Comparison of ENCODE assay signal across 8 cellular contexts in the genomic region with DNA sequence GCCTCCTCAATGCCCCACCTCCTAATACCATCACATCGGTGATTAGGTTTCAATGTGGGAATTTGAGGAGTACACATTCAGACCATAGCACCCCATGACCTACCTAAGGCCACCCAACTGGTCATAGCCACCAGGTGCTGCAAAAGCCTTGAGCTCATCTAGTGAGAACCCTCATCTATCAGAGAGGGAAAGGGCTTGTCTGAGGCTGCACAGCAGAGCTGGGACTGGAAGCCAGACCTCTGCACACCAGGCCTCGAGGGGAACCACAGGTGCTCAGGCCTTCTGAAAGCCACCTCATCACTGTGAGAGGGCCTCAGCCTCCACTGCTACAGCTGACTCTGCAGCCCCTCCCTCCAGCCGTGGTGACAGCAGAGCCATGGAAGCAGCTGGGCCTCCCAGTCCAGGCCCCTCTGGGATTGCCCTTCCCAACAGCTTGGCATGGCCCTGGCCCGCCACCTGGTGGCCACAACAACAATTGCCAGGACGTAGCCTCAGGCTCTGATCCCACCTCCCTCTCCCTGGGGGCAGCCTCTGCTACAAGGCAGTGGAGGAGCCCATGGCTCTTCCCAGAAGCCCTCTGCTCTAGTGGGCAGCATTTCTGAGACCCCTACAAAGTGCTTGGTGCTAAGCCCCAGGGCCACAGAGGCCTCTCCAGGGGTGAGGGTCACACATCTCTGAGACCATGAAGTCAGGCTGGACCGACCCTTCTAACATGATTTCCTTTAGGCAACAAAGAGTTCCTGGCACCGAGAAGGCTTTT. TPM values are rescaled to one million over a fixed set of nuclear protein-coding genes. Genes with fewer than 3 reads are reported as not detected.
DNase-seq lines count a peak whose midpoint lies in the region; ATAC-seq, FAIRE-seq and TF ChIP-seq lines count a peak whose summit lies in the region.

No MANE protein-coding gene starts in this region.

- H3K27ac ChIP-seq in A549: no peak overlapping the region
- no peak overlapping the region for H3K27ac ChIP-seq in sigmoid colon

- no peaks in the 10 kb centered on the region for H3K9me3 ChIP-seq in A549
- no peaks in the 10 kb centered on the region for H3K9me3 ChIP-seq in sigmoid colon

- 45% methylated on average over 3 of the region's 7 CpGs for WGBS in A549 (ENCODE audit: missing lambda C conversion rate)
- WGBS in sigmoid colon, 2 donors: 38 to 40% methylated on average over 7 of the region's 7 CpGs

- no peaks in the 10 kb centered on the region for H3K36me3 ChIP-seq in sigmoid colon

- TF ChIP-seq POLR2A in A549 (IDR thresholded peaks at IDR 0.05; ENCODE audit: low read length) (no peak), sigmoid colon (IDR thresholded peaks at IDR 0.05) (no peak)

- peak; percentile 80 to 90 for ATAC-seq in A549
- peak; percentile 84 for ATAC-seq in left ventricle myocardium superior
- no peak for ATAC-seq in GM21528 (IDR thresholded peaks at IDR 0.05; ENCODE audit: low FRiP score, unreplicated experiment)

- peaks cover 0 to 28% (median 4%) of the 10 kb centered on the region in 3 donors for H3K27me3 ChIP-seq in sigmoid colon

- CTCF ChIA-PET in A549 (lab: Yijun Ruan, JAX): interaction anchor here (0.6 to 41.5 kb wide), 66 partner anchors 9 to 663 kb away, joined by 3 to 1740 read pairs (median 4); partner anchors contain the start of gene SYT13

- intact Hi-C loops in left ventricle myocardium superior (cut with micrococcal nuclease) (loop anchor here (2.0 kb wide), 1 partner anchor 191 kb away; no protein-coding TSS in a partner anchor), sigmoid colon (cut with DNase I) (loop anchor here (1.0 kb wide), 1 partner anchor 169 kb away; no protein-coding TSS in a partner anchor)

- POLR2A ChIA-PET in A549 (lab: Yijun Ruan, JAX): no interaction called here

- TF ChIP-seq EP300 in A549 (IDR thresholded peaks at IDR 0.05) (no peak), sigmoid colon (IDR thresholded peaks at IDR 0.05) (no peak)

- TF ChIP-seq RAD21 in A549 (conservative IDR thresholded peaks at IDR 0.05 in 1 of 2, IDR thresholded peaks at IDR 0.05 in 1 of 2): peak; percentile 91

- TF ChIP-seq CTCF in A549 (IDR thresholded peaks at IDR 0.05): peak; percentile 90
- TF ChIP-seq CTCF in sigmoid colon (IDR thresholded peaks at IDR 0.05): peak; percentile 73 to 97 (median 92)

- H3K4me3 ChIP-seq in A549 (no peak overlapping the region), sigmoid colon (no peak overlapping the region)

- peak; percentile 69 to 84 for DNase-seq in A549 (ENCODE audit: low read depth in 1 of 2, low spot score in 1 of 2)
- peak; percentile 39 for DNase-seq in GM18507 (ENCODE audit: extremely low spot score, insufficient read length, low read depth)
- DNase-seq in NCI-H1105 treated with DMSO at 0.1 percent for 48 hours (lab: John Stamatoyannopoulos, UW): peak; percentile 78
- peak; percentile 56 for DNase-seq in SW480 (ENCODE audit: low spot score)
- peak; percentile 44 for DNase-seq in amniotic stem cell (lab: John Stamatoyannopoulos, UW)
- DNase-seq in left ventricle myocardium superior: peak; percentile 88
- DNase-seq in sigmoid colon: peak; percentile 89

- H3K4me1 ChIP-seq in A549 (peaks cover 8% of the 10 kb centered on the region; the same call in 2 of the 3 replicates), sigmoid colon (peaks cover 0 to 8% (median 2%) of the 10 kb centered on the region in 4 donors)

- no peak for FAIRE-seq in A549 (lab: Jason Lieb, UNC)
- peak; percentile 60 for FAIRE-seq in GM18507 (lab: Jason Lieb, UNC)

- no peak overlapping the region for H3K4me2 ChIP-seq in A549

TF ChIP-seq in A549, 52 proteins besides CTCF, POLR2A, EP300 and RAD21:
- TF ChIP-seq SMC3 (IDR thresholded peaks at IDR 0.05) (peak; percentile 95), ESRRA (IDR thresholded peaks at IDR 0.05; ENCODE audit: borderline replicate concordance, low read length) (no peak), ZFP36 (IDR thresholded peaks at IDR 0.05; ENCODE audit: borderline replicate concordance, partially characterized antibody) (peak; percentile 42)
- TF ChIP-seq, protein P1, sequence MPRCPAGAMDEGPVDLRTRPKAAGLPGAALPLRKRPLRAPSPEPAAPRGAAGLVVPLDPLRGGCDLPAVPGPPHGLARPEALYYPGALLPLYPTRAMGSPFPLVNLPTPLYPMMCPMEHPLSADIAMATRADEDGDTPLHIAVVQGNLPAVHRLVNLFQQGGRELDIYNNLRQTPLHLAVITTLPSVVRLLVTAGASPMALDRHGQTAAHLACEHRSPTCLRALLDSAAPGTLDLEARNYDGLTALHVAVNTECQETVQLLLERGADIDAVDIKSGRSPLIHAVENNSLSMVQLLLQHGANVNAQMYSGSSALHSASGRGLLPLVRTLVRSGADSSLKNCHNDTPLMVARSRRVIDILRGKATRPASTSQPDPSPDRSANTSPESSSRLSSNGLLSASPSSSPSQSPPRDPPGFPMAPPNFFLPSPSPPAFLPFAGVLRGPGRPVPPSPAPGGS (IDR thresholded peaks at IDR 0.05): no peak
TF ChIP-seq in A549: peak in this region for 2.

RNA-seq across cellular contexts. Expression of gene PRDM11, which starts 41.0 kb away (rescaled TPM):
- polyA plus RNA-seq in A549 (2011; rRNA removed): 4.3 and 5.8 TPM in 2 replicates
- polyA plus RNA-seq in A549 (2012; cell fraction: cytosol; rRNA removed): 4.6 and 5.1 TPM in 2 replicates
- 6.7 and 8.5 TPM in 2 replicates for polyA plus RNA-seq in A549 (2012; cell fraction: nucleus; rRNA removed)
- 5.3 to 6.2 TPM (median 5.4 TPM) in 3 replicates for polyA plus RNA-seq in A549 (2017; fragmentation: RNase III; extraction: RNeasy Plus Mini Kit Qiagen cat#74134 plus additional on column Dnase treatment)
- 10.4 and 11.2 TPM in 2 replicates for polyA minus RNA-seq in A549 (2011; rRNA and poly(A)+ RNA removed)
- total RNA-seq in left ventricle myocardium superior: 16.9 TPM
- total RNA-seq in sigmoid colon: 10 to 100 TPM; 12.7 to 23.2 (median 20.7) TPM
- polyA plus RNA-seq in sigmoid colon: 1 to 10 TPM in 2 of 3 donors, under 1 TPM in 1; 0.92 to 4.3 (median 1.8) TPM

Comparison
In these comparisons a context has a peak if more than half of its experiments do, and no peak if none do; other contexts are left out.
1. DNase-seq: peak in every context shown above with its lines; median percentile 89 in sigmoid colon; 88 in left ventricle myocardium superior; 78 in NCI-H1105 treated with DMSO at 0.1 percent for 48 hours; 76 in A549; 56 in SW480; 44 in amniotic stem cell; 39 in GM18507.